Comparison of ENCODE assay signal across 11 cellular contexts in genomic region chr16:22323173-22323997, GRCh38.
"Had no signal": no experiment of that assay in that cellular context is flagged by ENCODE, and none has a peak within 500 bp of the region (broad histone marks: within the 10 kb centered on the region; RNA-seq: fewer than 3 reads in every experiment).

No MANE protein-coding gene starts in this region.

- H2AFZ ChIP-seq: hepatocyte had no signal

- H3K9me3 ChIP-seq: neutrophil, right atrium auricular region, tibial nerve had no signal

- H3K4me2 ChIP-seq: hepatocyte had no signal

- DNase-seq: activated naive CD4-positive, alpha-beta T cell treated with anti-CD3 and anti-CD28 coated beads for 36 hours; central memory CD4-positive, alpha-beta T cell; cortex of kidney; effector memory CD4-positive, alpha-beta T cell; midbrain; stimulated activated CD4-positive, alpha-beta T cell treated with anti-CD3 and anti-CD28 coated beads, Interleukin-4, amount 100 ng/mL, for 4 hours had no signal

- H3K27me3 ChIP-seq: hepatocyte, neutrophil, right atrium auricular region, tibial nerve had no signal

- H3K9me3 Mint-ChIP-seq: activated naive CD4-positive, alpha-beta T cell treated with anti-CD3 and anti-CD28 coated beads for 36 hours had no signal

- H3K27ac ChIP-seq: hepatocyte, neutrophil, right atrium auricular region, skin epidermis, tibial nerve had no signal

- H3K4me3 ChIP-seq: hepatocyte, right atrium auricular region, skin epidermis, tibial nerve had no signal

- H3K4me3 Mint-ChIP-seq: activated naive CD4-positive, alpha-beta T cell treated with anti-CD3 and anti-CD28 coated beads for 36 hours had no signal
